ENCODE assay signal across 8 cellular contexts in the genomic region with DNA sequence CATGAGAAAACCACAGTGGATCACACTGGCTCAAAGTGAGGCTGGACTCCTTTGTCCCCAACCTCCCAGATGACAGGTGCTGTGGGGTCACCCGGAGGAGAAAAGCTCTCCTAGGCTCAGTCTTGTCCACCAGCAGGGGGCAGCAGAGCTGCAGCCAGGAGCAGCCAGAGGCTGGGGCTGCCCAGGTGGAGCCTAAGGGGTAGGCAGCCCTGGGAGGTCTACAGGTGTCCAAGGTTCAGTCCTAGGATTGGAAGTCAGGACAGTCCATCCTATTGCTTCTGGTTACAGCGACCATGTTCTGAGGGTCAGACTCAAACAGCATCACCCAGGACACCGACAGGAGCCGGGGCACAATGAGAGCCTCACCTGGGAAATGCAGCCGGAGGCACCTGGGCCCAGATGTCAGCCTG.
A peak's percentile ranks its signal among the peaks of the same experiment; 100 is the strongest.
DNase-seq lines count a peak whose midpoint lies in the region; ATAC-seq and TF ChIP-seq lines count a peak whose summit lies in the region.

No MANE protein-coding gene starts in this region.

- H3K9me3 ChIP-seq in sigmoid colon: no peaks in the 10 kb centered on the region

- DNase-seq in Calu3: peak; percentile 56
- peak; percentile 42 for DNase-seq in NCI-H1105 (lab: John Stamatoyannopoulos, UW)
- DNase-seq in activated T-cell treated with anti-CD3 and anti-CD28 coated beads, Interleukin-2, amount 50 U/mL, for 4 hours: peak; percentile 67
- peak; percentile 53 for DNase-seq in germinal center (ENCODE audit: low spot score)
- DNase-seq in sigmoid colon: no peak
- no peak for DNase-seq in SIG-M5 treated with dmso at 0.1 percent for 504 hours (lab: John Stamatoyannopoulos, UW; ENCODE audit: unreplicated experiment)
- DNase-seq in NCI-H187 (lab: John Stamatoyannopoulos, UW): no peak

- H3K27me3 Mint-ChIP-seq in Calu3 (ENCODE audit: unreplicated experiment): peaks cover 73% of the 10 kb centered on the region
- no peaks in the 10 kb centered on the region for H3K27me3 Mint-ChIP-seq in activated T-cell treated with anti-CD3 and anti-CD28 coated beads, Interleukin-2, amount 50 U/mL, for 4 hours (ENCODE audit: low read depth)

- BruUV-seq in Calu3 (replicated peaks; lab: Mats Ljungman, UMichigan): no TSS peak

- ATAC-seq in activated T-cell treated with anti-CD3 and anti-CD28 coated beads, Interleukin-2, amount 50 U/mL, for 4 hours: peak; percentile 54 to 88
- no peak for ATAC-seq in HG03457 (IDR thresholded peaks at IDR 0.05; ENCODE audit: unreplicated experiment)

- CTCF ChIA-PET in Calu3 (lab: Charles Lee): interaction anchor here (0.5 to 1.6 kb wide), 8 partner anchors 31 to 321 kb away, joined by 3 to 15 read pairs (median 4); no protein-coding TSS in a partner anchor

- 68 to 69% methylated on average over 5 of the region's 5 CpGs for WGBS in sigmoid colon, 2 donors

- H3K27ac Mint-ChIP-seq in Calu3 (ENCODE audit: unreplicated experiment): no peak overlapping the region

- no peak for TF ChIP-seq EP300 in sigmoid colon (IDR thresholded peaks at IDR 0.05)

- no peaks in the 10 kb centered on the region for H3K4me1 Mint-ChIP-seq in Calu3 (ENCODE audit: low read depth, unreplicated experiment)
- peaks cover 50% of the 10 kb centered on the region for H3K4me1 Mint-ChIP-seq in activated T-cell treated with anti-CD3 and anti-CD28 coated beads, Interleukin-2, amount 50 U/mL, for 4 hours (ENCODE audit: low read depth)

- H3K4me3 Mint-ChIP-seq in Calu3 (ENCODE audit: low read depth, unreplicated experiment): no peak overlapping the region
- H3K4me3 Mint-ChIP-seq in activated T-cell treated with anti-CD3 and anti-CD28 coated beads, Interleukin-2, amount 50 U/mL, for 4 hours: no peak overlapping the region

- H3K4me1 ChIP-seq in sigmoid colon: no peaks in the 10 kb centered on the region

- no peaks in the 10 kb centered on the region for H3K9me3 Mint-ChIP-seq in Calu3 (ENCODE audit: low read depth, unreplicated experiment)
- H3K9me3 Mint-ChIP-seq in activated T-cell treated with anti-CD3 and anti-CD28 coated beads, Interleukin-2, amount 50 U/mL, for 4 hours: no peaks in the 10 kb centered on the region

- no peak overlapping the region for H3K4me3 ChIP-seq in sigmoid colon

- TF ChIP-seq CTCF in Calu3 (IDR thresholded peaks at IDR 0.05; ENCODE audit: unreplicated experiment): no peak
- peak in 3 of 4 experiments; percentile 28 to 52 (median 52) for TF ChIP-seq CTCF in sigmoid colon (IDR thresholded peaks at IDR 0.05)

- H3K27me3 ChIP-seq in sigmoid colon: no peaks in the 10 kb centered on the region

- no peaks in the 10 kb centered on the region for H3K36me3 Mint-ChIP-seq in Calu3 (ENCODE audit: insufficient read depth, unreplicated experiment)
- H3K36me3 Mint-ChIP-seq in activated T-cell treated with anti-CD3 and anti-CD28 coated beads, Interleukin-2, amount 50 U/mL, for 4 hours (ENCODE audit: insufficient read depth): no peaks in the 10 kb centered on the region

- no peak for TF ChIP-seq POLR2A in sigmoid colon (IDR thresholded peaks at IDR 0.05)

- intact Hi-C loops in Calu3 (cut with micrococcal nuclease; ENCODE audit: unreplicated experiment) (no loop called here), sigmoid colon (cut with DNase I) (no loop called here)

- H3K27ac ChIP-seq in sigmoid colon: no peak overlapping the region

- no peaks in the 10 kb centered on the region for H3K36me3 ChIP-seq in sigmoid colon

Comparison
In these comparisons a context has a peak if more than half of its experiments do, and no peak if none do; other contexts are left out.
1. DNase-seq: peak in Calu3 (single experiment), NCI-H1105 (single experiment), activated T-cell treated with anti-CD3 and anti-CD28 coated beads, Interleukin-2, amount 50 U/mL, for 4 hours (single experiment) and germinal center (single experiment); none in sigmoid colon (single experiment), SIG-M5 treated with dmso at 0.1 percent for 504 hours (single experiment) and NCI-H187 (0 of 2).